In genomic region chr12:119642986-119643385, GRCh38 we compare ENCODE assay signal across 13 cellular contexts.
DNase-seq lines count a peak whose midpoint lies in the region; ATAC-seq and TF ChIP-seq lines count a peak whose summit lies in the region.
"Had no signal": no experiment of that assay in that cellular context is flagged by ENCODE, and none has a peak within 500 bp of the region (broad histone marks: within the 10 kb centered on the region; RNA-seq: fewer than 3 reads in every experiment).

No MANE protein-coding gene starts in this region.

- no peak for DNase-seq in AG09309 (ENCODE audit: low read depth)
- peak; percentile 21 for DNase-seq in RKO (ENCODE audit: low spot score)
- DNase-seq in iPS-NIHi7 (ENCODE audit: extremely low spot score), result peak; percentile 49
- DNase-seq in superior temporal gyrus (ENCODE audit: extremely low spot score), result no peak
- no peak for DNase-seq in amniotic stem cell (lab: John Stamatoyannopoulos, UW)
- DNase-seq in central memory CD4-positive, alpha-beta T cell, result no peak
- DNase-seq: CD4-positive, CD25-positive, alpha-beta regulatory T cell; HCEC 1CT; heart left ventricle; KG1; nucleus accumbens had no signal

- ATAC-seq in GM19351 (IDR thresholded peaks at IDR 0.05; ENCODE audit: unreplicated experiment), result no peak
- ATAC-seq: heart left ventricle had no signal

- no peak overlapping the region for H3K4me3 ChIP-seq in AG09309 (ENCODE audit: control insufficient read depth, low read depth, low read length)
- H3K4me3 ChIP-seq: heart left ventricle had no signal

- TF ChIP-seq CTCF in AG09309 (IDR thresholded peaks at IDR 0.05; ENCODE audit: control insufficient read depth, insufficient read depth, low read depth, low read length, missing control alignments), result peak; percentile 22
- TF ChIP-seq CTCF in GM12873 (IDR thresholded peaks at IDR 0.05; ENCODE audit: insufficient read depth, low read depth, low read length, missing control alignments), result peak; percentile 49

Comparison
In these comparisons a context has a peak if more than half of its experiments do, and no peak if none do; other contexts are left out.
1. DNase-seq: peak in RKO (single experiment) and iPS-NIHi7 (single experiment); none in AG09309 (single experiment), superior temporal gyrus (single experiment), amniotic stem cell (single experiment) and central memory CD4-positive, alpha-beta T cell (single experiment).